Comparison of ENCODE assay signal across 8 cellular contexts in genomic region chr1:207828485-207829158, GRCh38.
DNase-seq lines count a peak whose midpoint lies in the region; ATAC-seq and TF ChIP-seq lines count a peak whose summit lies in the region.

No MANE protein-coding gene starts in this region.

- peaks cover 9% of the 10 kb centered on the region for H3K79me2 ChIP-seq in DOHH2 (ENCODE audit: control insufficient read depth, low read length)

- H3K9me3 ChIP-seq in DOHH2 (ENCODE audit: control insufficient read depth, insufficient read depth, low read length) (no peaks in the 10 kb centered on the region), skeletal muscle tissue (ENCODE audit: control insufficient read depth in 3 of 3, low read length in 3 of 3) (no peaks in the 10 kb centered on the region)

- no peak overlapping the region for H3K27ac ChIP-seq in DOHH2 (ENCODE audit: low read depth, low read length)
- peak overlapping the region; percentile 57 for H3K27ac ChIP-seq in skeletal muscle tissue (ENCODE audit: low read depth, low read length)

- H3K36me3 ChIP-seq in DOHH2 (ENCODE audit: control insufficient read depth, low read length): no peaks in the 10 kb centered on the region
- no peaks in the 10 kb centered on the region for H3K36me3 ChIP-seq in H7 (replicated peaks; ENCODE audit: control insufficient read depth, insufficient read depth, low read length)
- no peaks in the 10 kb centered on the region for H3K36me3 ChIP-seq in skeletal muscle tissue (ENCODE audit: control insufficient read depth in 3 of 3, insufficient read depth in 3 of 3, low read length in 3 of 3)

- no peaks in the 10 kb centered on the region for H4K20me1 ChIP-seq in DOHH2 (ENCODE audit: control insufficient read depth, insufficient read depth, low read depth, low read length)

- H3K9ac ChIP-seq in skeletal muscle tissue (ENCODE audit: low read depth in 1 of 3, low read length in 3 of 3): peak overlapping the region in 1 of 3 donors; percentile 4

- TF ChIP-seq CTCF in DOHH2 (IDR thresholded peaks at IDR 0.05; ENCODE audit: low read depth, low read length, poor library complexity, severe bottlenecking): peak; percentile 25

- H3K4me3 ChIP-seq in DOHH2 (ENCODE audit: low read length) (no peak overlapping the region), H7 (ENCODE audit: insufficient read depth, low read depth, low read length) (no peak overlapping the region), skeletal muscle tissue (ENCODE audit: low read length in 3 of 3) (no peak overlapping the region)

- H3K4me2 ChIP-seq in DOHH2 (ENCODE audit: low read length): no peak overlapping the region

- H3K4me1 ChIP-seq in DOHH2 (ENCODE audit: control insufficient read depth, low read length): peaks cover 47% of the 10 kb centered on the region
- H3K4me1 ChIP-seq in skeletal muscle tissue (ENCODE audit: control insufficient read depth in 3 of 3, insufficient read depth in 3 of 3, low read length in 3 of 3): peaks cover 76 to 86% (median 78%) of the 10 kb centered on the region in 3 donors

- H3K27me3 ChIP-seq in DOHH2 (ENCODE audit: control insufficient read depth, low read length) (no peaks in the 10 kb centered on the region), H7 (ENCODE audit: control insufficient read depth, insufficient read depth, low read length) (no peaks in the 10 kb centered on the region), skeletal muscle tissue (ENCODE audit: control insufficient read depth in 3 of 3, insufficient read depth in 3 of 3, low read length in 3 of 3) (no peaks in the 10 kb centered on the region)

- in situ Hi-C loops in T47D (cut with HindIII; ENCODE audit: low pct_unique_long_range_greater_than_20kb, low sequenced_read_pairs): no loop called here

- ATAC-seq in HG02884 (IDR thresholded peaks at IDR 0.05; ENCODE audit: unreplicated experiment): no peak

- H3K9me2 ChIP-seq in DOHH2 (replicated peaks; ENCODE audit: control insufficient read depth, low read length): no peaks in the 10 kb centered on the region

- DNase-seq in H7: peak; percentile 86
- DNase-seq in NCI-H1092 treated with DMSO at 0.1 percent for 48 hours (lab: John Stamatoyannopoulos, UW): peak; percentile 50
- peak; percentile 42 for DNase-seq in T-helper 9 cell
- peak; percentile 69 to 96 for DNase-seq in T47D (ENCODE audit: low read depth in 1 of 2, low spot score in 1 of 2)
- DNase-seq in iPS-NIHi7 (ENCODE audit: extremely low spot score): peak; percentile 87

- H3F3A ChIP-seq in DOHH2 (ENCODE audit: control insufficient read depth, insufficient read depth): peaks cover 6% of the 10 kb centered on the region; the same call in 1 of the 2 replicates
